ENCODE assay signal across 21 cellular contexts in the genomic region with DNA sequence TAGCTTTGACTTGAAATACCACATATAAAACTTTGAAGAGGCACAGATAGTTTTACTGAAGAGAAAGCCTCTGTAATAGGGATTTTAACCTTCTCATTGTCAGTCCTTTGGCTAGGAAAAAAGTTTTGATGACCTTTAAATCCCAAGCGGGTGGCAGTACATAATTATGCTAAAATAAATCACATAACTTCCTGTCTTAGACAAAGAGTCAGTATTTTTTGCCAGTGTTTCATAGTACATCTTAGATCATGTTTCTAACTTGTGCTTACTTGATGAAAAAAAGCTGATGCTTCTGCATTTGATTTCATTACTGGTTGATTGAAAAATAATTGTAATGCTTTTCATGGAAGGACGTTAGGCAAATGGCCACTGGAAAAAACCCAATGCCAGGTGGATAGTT. TPM values are rescaled to one million over a fixed set of nuclear protein-coding genes. Genes with fewer than 3 reads are reported as not detected.
A peak's percentile ranks its signal among the peaks of the same experiment; 100 is the strongest.
DNase-seq lines count a peak whose midpoint lies in the region; ATAC-seq and TF ChIP-seq lines count a peak whose summit lies in the region.
"Had no signal": no experiment of that assay in that cellular context is flagged by ENCODE, and none has a peak within 500 bp of the region (broad histone marks: within the 10 kb centered on the region; RNA-seq: fewer than 3 reads in every experiment).

No MANE protein-coding gene starts in this region.

- no peak for TF ChIP-seq POLR2A in adrenal gland (IDR thresholded peaks at IDR 0.05)

- ATAC-seq in Right ventricle myocardium superior (ENCODE audit: poor library complexity) (no peak), left colon (no peak)
- ATAC-seq: GM12878 had no signal

- TF ChIP-seq CTCF in left ventricle myocardium inferior (IDR thresholded peaks at IDR 0.05; ENCODE audit: borderline replicate concordance) (no peak), adrenal gland (IDR thresholded peaks at IDR 0.05) (no peak)

- 13 to 26% (median 18%) methylated on average over 2 of the region's 2 CpGs for WGBS in adrenal gland, 4 donors

- peak overlapping the region; percentile 67 for H3K27ac ChIP-seq in left ventricle myocardium inferior (replicated peaks)
- peak overlapping the region in 3 of 5 donors; percentile 4 to 9 (median 5) for H3K27ac ChIP-seq in adrenal gland
- H3K27ac ChIP-seq in layer of hippocampus (ENCODE audit: low read depth, low read length), result peak overlapping the region; percentile 16
- peak overlapping the region; percentile 61 for H3K27ac ChIP-seq in temporal lobe (ENCODE audit: low read depth, low read length)
- H3K27ac ChIP-seq: PC-9, RWPE1, SJSA1 had no signal

- H3K4me1 ChIP-seq in left ventricle myocardium inferior (peaks cover 75% of the 10 kb centered on the region), adrenal gland (replicated peaks in 1 of 2) (peaks cover 10 to 39% of the 10 kb centered on the region in 2 donors)
- H3K4me1 ChIP-seq: SJSA1 had no signal

- no peak for DNase-seq in left ventricle myocardium inferior
- DNase-seq in Right ventricle myocardium superior, result no peak
- DNase-seq in adrenal gland, result no peak
- DNase-seq in NCI-H1417 treated with DMSO at 0.1 percent for 48 hours (lab: John Stamatoyannopoulos, UW), result no peak
- DNase-seq in left colon, result no peak
- no peak for DNase-seq in activated CD4-positive, alpha-beta T cell treated with anti-CD3 and anti-CD28 coated beads, Interleukin-2, amount 50 U/mL, for 48 hours
- DNase-seq: CD4-positive, alpha-beta memory T cell; DMS153; EL; HCEC 1CT; NCI-H1092 treated with DMSO at 0.1 percent for 48 hours; NCI-H1694; NCI-H510A treated with DMSO at 0.1 percent for 48 hours; NCI-H774; PC-9 had no signal

- no peaks in the 10 kb centered on the region for H3K27me3 ChIP-seq in left ventricle myocardium inferior (ENCODE audit: low read depth)
- H3K27me3 ChIP-seq in adrenal gland, result no peaks in the 10 kb centered on the region
- no peaks in the 10 kb centered on the region for H3K27me3 ChIP-seq in layer of hippocampus (ENCODE audit: control insufficient read depth, insufficient read depth, low read length)

- H3K4me3 ChIP-seq in left ventricle myocardium inferior (no peak overlapping the region), adrenal gland (no peak overlapping the region)
- H3K4me3 ChIP-seq: GM12878, PC-9, SJSA1 had no signal

- intact Hi-C loops in left ventricle myocardium inferior (cut with micrococcal nuclease) (no loop called here), Right ventricle myocardium superior (cut with DNase I) (no loop called here), adrenal gland (cut with DNase I) (no loop called here), left colon (cut with DNase I, micrococcal nuclease) (no loop called here)

- H3K36me3 ChIP-seq in left ventricle myocardium inferior, result peaks cover 9% of the 10 kb centered on the region
- no peaks in the 10 kb centered on the region for H3K36me3 ChIP-seq in adrenal gland (replicated peaks in 1 of 2)
- H3K36me3 ChIP-seq: SJSA1 had no signal

- H3K9me3 ChIP-seq in left ventricle myocardium inferior (replicated peaks), result no peaks in the 10 kb centered on the region
- H3K9me3 ChIP-seq in adrenal gland (replicated peaks in 1 of 3), result no peaks in the 10 kb centered on the region
- H3K9me3 ChIP-seq: SJSA1 had no signal

RNA-seq across cellular contexts. Expression of a gene that starts 5.8 kb away (rescaled TPM):
- total RNA-seq in left ventricle myocardium inferior, result 52.5 TPM
- 34.1 TPM for total RNA-seq in Right ventricle myocardium superior
- 10 to 100 TPM in 7 of 8 donors, 1 to 10 TPM in 1; 6.0 to 48.0 (median 20.1) TPM for total RNA-seq in adrenal gland
- 10 to 100 TPM; 15.2 to 24.9 (median 18.1) TPM for polyA plus RNA-seq in adrenal gland
- total RNA-seq in temporal lobe, result 13.0 TPM
- 1 to 10 TPM; 1.7 to 2.8 TPM for total RNA-seq in left colon
- total RNA-seq: SJSA1 had no signal
- polyA plus RNA-seq: BJ had no signal

Comparison
In these comparisons a context has a peak if more than half of its experiments do, and no peak if none do; other contexts are left out.
1. H3K27ac ChIP-seq: peak in every context shown above with its lines; median percentile 67 in left ventricle myocardium inferior; 61 in temporal lobe; 16 in layer of hippocampus; 5 in adrenal gland.